Comparison of ENCODE assay signal across 9 cellular contexts in genomic region chr16:55480228-55480655, GRCh38. TPM values are rescaled to one million over a fixed set of nuclear protein-coding genes. Genes with fewer than 3 reads are reported as not detected.
DNase-seq lines count a peak whose midpoint lies in the region; ATAC-seq and TF ChIP-seq lines count a peak whose summit lies in the region.
"Had no signal": no experiment of that assay in that cellular context is flagged by ENCODE, and none has a peak within 500 bp of the region (broad histone marks: within the 10 kb centered on the region; RNA-seq: fewer than 3 reads in every experiment).

No MANE protein-coding gene starts in this region.

- H3K27me3 Mint-ChIP-seq in effector memory CD8-positive, alpha-beta T cell, result peaks cover 45 to 60% of the 10 kb centered on the region in 2 donors

- TF ChIP-seq CTCF in dorsolateral prefrontal cortex (IDR thresholded peaks at IDR 0.05 in 54 of 56, conservative IDR thresholded peaks at IDR 0.05 in 2 of 56; ENCODE audit: low read depth in 1 of 56, partially characterized antibody in 56 of 56), result no peak

- no peak overlapping the region for H3K27ac ChIP-seq in dorsolateral prefrontal cortex

- no peak overlapping the region for H3K4me3 Mint-ChIP-seq in effector memory CD8-positive, alpha-beta T cell

- peak; percentile 90 for DNase-seq in M059J (ENCODE audit: low read depth)
- DNase-seq in dorsolateral prefrontal cortex, result peak in 6 of 10 donors; percentile 39 to 60 (median 50)
- peak; percentile 62 for DNase-seq in left colon
- DNase-seq in stromal cell of bone marrow (ENCODE audit: low read depth), result peak; percentile 88
- DNase-seq in stimulated activated CD4-positive, alpha-beta T cell treated with anti-CD3 and anti-CD28 coated beads, Interleukin-4, amount 100 ng/mL, for 4 hours, result no peak
- DNase-seq in effector memory CD8-positive, alpha-beta T cell, result no peak
- DNase-seq in NCI-H2196 (lab: John Stamatoyannopoulos, UW; ENCODE audit: unreplicated experiment), result no peak
- DNase-seq: stimulated activated naive CD4-positive, alpha-beta T cell treated with Interleukin-2 at 50 U/mL for 16 hours had no signal

- no peaks in the 10 kb centered on the region for H3K4me1 Mint-ChIP-seq in effector memory CD8-positive, alpha-beta T cell (ENCODE audit: low read depth in 2 of 2)

- no peaks in the 10 kb centered on the region for H3K36me3 Mint-ChIP-seq in effector memory CD8-positive, alpha-beta T cell (ENCODE audit: insufficient read depth)

- intact Hi-C loops in dorsolateral prefrontal cortex (cut with DNase I), result no loop called here
- intact Hi-C loops in left colon (cut with DNase I, micrococcal nuclease), result no loop called here

- no peaks in the 10 kb centered on the region for H3K9me3 Mint-ChIP-seq in effector memory CD8-positive, alpha-beta T cell

- ATAC-seq in left colon (no peak), HG03520 (IDR thresholded peaks at IDR 0.05; ENCODE audit: unreplicated experiment) (no peak)
- ATAC-seq in effector memory CD8-positive, alpha-beta T cell (replicated peaks), result no peak

- H3K27me3 ChIP-seq in dorsolateral prefrontal cortex, result peaks cover 0 to 28% (median 9%) of the 10 kb centered on the region in 45 donors

- no peak overlapping the region for H3K27ac Mint-ChIP-seq in effector memory CD8-positive, alpha-beta T cell

- peak overlapping the region in 52 of 59 donors; percentile 12 to 71 (median 52) for H3K4me3 ChIP-seq in dorsolateral prefrontal cortex

RNA-seq across cellular contexts. Expression of gene MMP2, which starts 1.2 kb away (rescaled TPM):
- 108 and 198 TPM in 2 replicates for total RNA-seq in M059J (2014; rRNA removed; shearing (Covaris generic))
- total RNA-seq in dorsolateral prefrontal cortex, result 10 to 100 TPM in 6 of 120 experiments, 1 to 10 TPM in 114; 1.1 to 13.3 (median 4.3) TPM
- 100 to 1,000 TPM in 1 of 2 donors, 10 to 100 TPM in 1; 57.5 to 136 TPM for total RNA-seq in left colon

RNA-seq across cellular contexts. Expression of gene LPCAT2, which starts 28.6 kb away (rescaled TPM):
- total RNA-seq in M059J (2014; rRNA removed; shearing (Covaris generic)), result 29.1 and 32.2 TPM in 2 replicates
- total RNA-seq in dorsolateral prefrontal cortex, result 10 to 100 TPM in 88 of 120 experiments, 1 to 10 TPM in 32; 3.1 to 28.7 (median 11.7) TPM
- total RNA-seq in left colon, result 10 to 100 TPM; 14.0 to 17.9 TPM

Comparison
In these comparisons a context has a peak if more than half of its experiments do, and no peak if none do; other contexts are left out.
1. DNase-seq: peak in M059J (single experiment), dorsolateral prefrontal cortex (6 of 10), left colon (2 of 2) and stromal cell of bone marrow (single experiment); none in stimulated activated CD4-positive, alpha-beta T cell treated with anti-CD3 and anti-CD28 coated beads, Interleukin-4, amount 100 ng/mL, for 4 hours (0 of 2), effector memory CD8-positive, alpha-beta T cell (0 of 3) and NCI-H2196 (single experiment).